ENCODE assay signal across 15 cellular contexts in genomic region chr17:40157972-40158371, GRCh38. TPM values are rescaled to one million over a fixed set of nuclear protein-coding genes. Genes with fewer than 3 reads are reported as not detected.
DNase-seq lines count a peak whose midpoint lies in the region; ATAC-seq and TF ChIP-seq lines count a peak whose summit lies in the region.
"Had no signal": no experiment of that assay in that cellular context is flagged by ENCODE, and none has a peak within 500 bp of the region (broad histone marks: within the 10 kb centered on the region; RNA-seq: fewer than 3 reads in every experiment).

No MANE protein-coding gene starts in this region.

- H3K27ac ChIP-seq in breast epithelium, result peak overlapping the region; percentile 40 to 67
- peak overlapping the region; percentile 24 for H3K27ac ChIP-seq in vagina
- no peak overlapping the region for H3K27ac ChIP-seq in Peyer's patch
- H3K27ac ChIP-seq: PC-9 had no signal

- ATAC-seq in T-cell (replicated peaks in 1 of 4), result no peak
- no peak for ATAC-seq in HG03095 (IDR thresholded peaks at IDR 0.05; ENCODE audit: unreplicated experiment)
- ATAC-seq: HCT116 had no signal

- H3K27me3 ChIP-seq in breast epithelium (no peaks in the 10 kb centered on the region), vagina (no peaks in the 10 kb centered on the region), Peyer's patch (no peaks in the 10 kb centered on the region)

- H3K36me3 Mint-ChIP-seq in MCF 10A (ENCODE audit: insufficient read depth, unreplicated experiment), result peaks cover 81% of the 10 kb centered on the region
- peaks cover 30% of the 10 kb centered on the region for H3K36me3 Mint-ChIP-seq in T-cell

- TF ChIP-seq POLR2A in breast epithelium (IDR thresholded peaks at IDR 0.05), result no peak
- TF ChIP-seq POLR2A in vagina (IDR thresholded peaks at IDR 0.05), result no peak
- TF ChIP-seq POLR2A in Peyer's patch (IDR thresholded peaks at IDR 0.05), result no peak

- H3K4me1 ChIP-seq in breast epithelium (no peaks in the 10 kb centered on the region), vagina (peaks cover 14% of the 10 kb centered on the region), Peyer's patch (peaks cover 0 to 6% (median 0%) of the 10 kb centered on the region in 4 donors)

- H3K27ac Mint-ChIP-seq in MCF 10A (ENCODE audit: low read depth, unreplicated experiment) (no peak overlapping the region), T-cell (peak overlapping the region; percentile 82 to 83)

- H3K4me3 ChIP-seq in breast epithelium (no peak overlapping the region), fibroblast of mammary gland (ENCODE audit: control insufficient read depth, low read depth, low read length) (no peak overlapping the region), vagina (no peak overlapping the region), Peyer's patch (no peak overlapping the region)
- H3K4me3 ChIP-seq: PC-9 had no signal

- DNase-seq in breast epithelium (ENCODE audit: low spot score in 2 of 2) (no peak), MCF 10A (ENCODE audit: unreplicated experiment) (no peak), T-cell (no peak), fibroblast of mammary gland (ENCODE audit: low read depth) (peak; percentile 17), vagina (ENCODE audit: extremely low spot score in 2 of 2) (no peak), NCI-H1436 (lab: John Stamatoyannopoulos, UW) (no peak), Peyer's patch (no peak)
- DNase-seq: islet precursor cell; NCI-H1105 treated with DMSO at 0.1 percent for 48 hours; NCI-H226; PC-9; stimulated activated CD4-positive, alpha-beta T cell treated with anti-CD3 and anti-CD28 coated beads, Interleukin-1b, Interleukin-23, amount 100 ng/mL, for 48 hours; T-helper 9 cell had no signal

- POLR2A ChIA-PET in MCF 10A (lab: Yijun Ruan, JAX) (interaction anchor here (0.9 to 2.3 kb wide), 3 partner anchors 9 to 18 kb away, joined by 3 to 8 read pairs (median 3); partner anchors contain the start of gene CASC3), T-cell (lab: Charles Lee) (interaction anchor here in 1 of 2 donors (0.5 kb wide), 1 partner anchor 44 kb away, joined by 3 read pairs; no protein-coding TSS in a partner anchor)

- H3K4me3 Mint-ChIP-seq in MCF 10A (ENCODE audit: unreplicated experiment) (no peak overlapping the region), T-cell (no peak overlapping the region)

- H3K27me3 Mint-ChIP-seq in MCF 10A (ENCODE audit: insufficient read depth, unreplicated experiment) (no peaks in the 10 kb centered on the region), T-cell (no peaks in the 10 kb centered on the region)

- H3K4me1 Mint-ChIP-seq in MCF 10A (ENCODE audit: insufficient read depth, unreplicated experiment), result no peaks in the 10 kb centered on the region
- peaks cover 34 to 38% (median 35%) of the 10 kb centered on the region in 3 donors for H3K4me1 Mint-ChIP-seq in T-cell

- CTCF ChIA-PET in MCF 10A (lab: Yijun Ruan, JAX), result interaction anchor here (0.6 to 1.1 kb wide), 2 partner anchors 11 to 126 kb away, joined by 3 to 4 read pairs; no protein-coding TSS in a partner anchor
- CTCF ChIA-PET in T-cell (lab: Charles Lee), result interaction anchor here in 1 of 2 donors (0.9 kb wide), 1 partner anchor 143 kb away, joined by 3 read pairs; the partner anchor contains the start of gene CSF3

- H3K9me3 Mint-ChIP-seq in MCF 10A (ENCODE audit: unreplicated experiment), result no peaks in the 10 kb centered on the region
- H3K9me3 Mint-ChIP-seq in T-cell, result no peaks in the 10 kb centered on the region

- H3K9me3 ChIP-seq in breast epithelium (no peaks in the 10 kb centered on the region), vagina (no peaks in the 10 kb centered on the region), Peyer's patch (no peaks in the 10 kb centered on the region)

- no TSS peak for BruUV-seq in MCF 10A (replicated peaks; lab: Mats Ljungman, UMichigan)

- no peaks in the 10 kb centered on the region for H3K36me3 ChIP-seq in breast epithelium
- H3K36me3 ChIP-seq in vagina, result peaks cover 0 to 54% of the 10 kb centered on the region in 2 donors
- peaks cover 0 to 44% (median 0%) of the 10 kb centered on the region in 3 donors for H3K36me3 ChIP-seq in Peyer's patch

- TF ChIP-seq CTCF in breast epithelium (IDR thresholded peaks at IDR 0.05) (no peak), MCF 10A (IDR thresholded peaks at IDR 0.05; ENCODE audit: unreplicated experiment) (no peak), fibroblast of mammary gland (conservative IDR thresholded peaks at IDR 0.05; ENCODE audit: control insufficient read depth, insufficient read depth, low read depth, low read length) (no peak), vagina (IDR thresholded peaks at IDR 0.05) (no peak), Peyer's patch (IDR thresholded peaks at IDR 0.05) (no peak)

- intact Hi-C loops in breast epithelium (cut with DNase I; ENCODE audit: low total_unique reads) (no loop called here), MCF 10A (cut with micrococcal nuclease) (no loop called here), vagina (cut with DNase I) (no loop called here)

RNA-seq across cellular contexts. Expression of gene CASC3, which starts 17.6 kb away (rescaled TPM):
- total RNA-seq in breast epithelium (10 to 100 TPM; 57.4 to 67.0 (median 65.1) TPM), MCF 10A (2022) (73.5 and 78.3 TPM in 2 replicates), T-cell (100 to 1,000 TPM; 116 to 161 (median 126) TPM), vagina (40.0 TPM), Peyer's patch (100 to 1,000 TPM in 1 of 4 donors, 10 to 100 TPM in 3; 54.6 to 138 (median 57.5) TPM)

RNA-seq across cellular contexts. Expression of gene RAPGEFL1, which starts 19.3 kb away (rescaled TPM):
- total RNA-seq in breast epithelium (10 to 100 TPM in 1 of 3 donors, 1 to 10 TPM in 2; 3.2 to 10.8 (median 5.0) TPM), MCF 10A (2022) (4.9 and 5.6 TPM in 2 replicates), T-cell (1 to 10 TPM; 4.6 to 10.0 (median 6.2) TPM), vagina (144 TPM), Peyer's patch (100 to 1,000 TPM in 3 of 4 donors, 10 to 100 TPM in 1; 56.9 to 317 (median 207) TPM)

RNA-seq across cellular contexts. Expression of gene MSL1, which starts 36.2 kb away (rescaled TPM):
- total RNA-seq in breast epithelium, result 10 to 100 TPM; 49.3 to 79.3 (median 78.2) TPM
- 59.8 and 62.2 TPM in 2 replicates for total RNA-seq in MCF 10A (2022)
- 100 to 1,000 TPM; 106 to 136 (median 115) TPM for total RNA-seq in T-cell
- 62.4 TPM for total RNA-seq in vagina
- 100 to 1,000 TPM in 3 of 4 donors, 10 to 100 TPM in 1; 86.3 to 207 (median 117) TPM for total RNA-seq in Peyer's patch

RNA-seq across cellular contexts. Expression of gene NR1D1, which starts 57.6 kb away (rescaled TPM):
- total RNA-seq in breast epithelium (10 to 100 TPM in 1 of 3 donors, 1 to 10 TPM in 2; 8.8 to 10.5 (median 9.2) TPM), MCF 10A (2022) (7.5 and 8.8 TPM in 2 replicates), T-cell (10 to 100 TPM; 11.5 to 33.6 (median 21.9) TPM), vagina (15.0 TPM), Peyer's patch (10 to 100 TPM; 13.2 to 38.8 (median 18.9) TPM)

Comparison
In these comparisons a context has a peak if more than half of its experiments do, and no peak if none do; other contexts are left out.
1. H3K27ac ChIP-seq: peak in breast epithelium (2 of 2) and vagina (single experiment); none in Peyer's patch (0 of 4).